In genomic region chr1:100921110-100921706, GRCh38 we compare ENCODE assay signal across 8 cellular contexts. TPM values are rescaled to one million over a fixed set of nuclear protein-coding genes. Genes with fewer than 3 reads are reported as not detected.
DNase-seq lines count a peak whose midpoint lies in the region; ATAC-seq, FAIRE-seq and TF ChIP-seq lines count a peak whose summit lies in the region.

No MANE protein-coding gene starts in this region.

- H3K27me3 ChIP-seq in bronchial epithelial cell (ENCODE audit: control insufficient read depth, insufficient read depth, low read length): no peaks in the 10 kb centered on the region
- no peaks in the 10 kb centered on the region for H3K27me3 ChIP-seq in lower lobe of right lung (ENCODE audit: low read depth)

- H3K4me3 ChIP-seq in bronchial epithelial cell (ENCODE audit: low read depth, low read length): no peak overlapping the region
- no peak overlapping the region for H3K4me3 ChIP-seq in lower lobe of right lung

- intact Hi-C loops in lower lobe of right lung (cut with DNase I): loop anchor here (5.0 kb wide), 1 partner anchor 361 kb away; no protein-coding TSS in a partner anchor

- H3K36me3 ChIP-seq in bronchial epithelial cell (ENCODE audit: control insufficient read depth, insufficient read depth, low read length) (peaks cover 3% of the 10 kb centered on the region), lower lobe of right lung (peaks cover 71% of the 10 kb centered on the region)

- no peak overlapping the region for H3K27ac ChIP-seq in lower lobe of right lung

- TF ChIP-seq CTCF in bronchial epithelial cell (IDR thresholded peaks at IDR 0.05; ENCODE audit: insufficient read depth, low read length, severe bottlenecking) (peak; percentile 40), lower lobe of right lung (IDR thresholded peaks at IDR 0.05) (peak; percentile 78)

- peaks cover 8% of the 10 kb centered on the region for H3K4me1 ChIP-seq in lower lobe of right lung

- H3K9me3 ChIP-seq in lower lobe of right lung: no peaks in the 10 kb centered on the region

- ATAC-seq in GM18909 (IDR thresholded peaks at IDR 0.05; ENCODE audit: poor library complexity, unreplicated experiment) (peak; percentile 45), lower lobe of right lung (peak; percentile 63 to 67), HG02884 (IDR thresholded peaks at IDR 0.05; ENCODE audit: unreplicated experiment) (no peak), HG03442 (IDR thresholded peaks at IDR 0.05; ENCODE audit: unreplicated experiment) (no peak)

- FAIRE-seq in bronchial epithelial cell (lab: Jason Lieb, UNC): no peak

- peak; percentile 74 for DNase-seq in CD1c-positive myeloid dendritic cell (ENCODE audit: extremely low spot score)
- DNase-seq in NCI-H446 (lab: John Stamatoyannopoulos, UW): peak; percentile 66 to 76
- DNase-seq in bronchial epithelial cell (ENCODE audit: low read depth): peak; percentile 49
- no peak for DNase-seq in lower lobe of right lung
- no peak for DNase-seq in activated T-cell treated with anti-CD3 and anti-CD28 coated beads, Interleukin-2, amount 50 U/mL, for 1 hour

RNA-seq across cellular contexts. Expression of gene SLC30A7, which starts 25.3 kb away (rescaled TPM):
- total RNA-seq in bronchial epithelial cell: 20.0 and 31.3 TPM in 2 replicates
- 35.6 TPM for total RNA-seq in lower lobe of right lung

RNA-seq across cellular contexts. Expression of gene EXTL2, which starts 26.6 kb away (rescaled TPM):
- total RNA-seq in bronchial epithelial cell (1.3 and 2.6 TPM in 2 replicates), lower lobe of right lung (10.2 TPM)

Comparison
In these comparisons a context has a peak if more than half of its experiments do, and no peak if none do; other contexts are left out.
1. DNase-seq: peak in CD1c-positive myeloid dendritic cell (single experiment), NCI-H446 (2 of 2) and bronchial epithelial cell (single experiment); none in lower lobe of right lung (single experiment) and activated T-cell treated with anti-CD3 and anti-CD28 coated beads, Interleukin-2, amount 50 U/mL, for 1 hour (single experiment).
2. ATAC-seq: peak in GM18909 (single experiment) and lower lobe of right lung (2 of 2); none in HG02884 (single experiment) and HG03442 (single experiment).